ENCODE assay signal across 27 cellular contexts in the genomic region with DNA sequence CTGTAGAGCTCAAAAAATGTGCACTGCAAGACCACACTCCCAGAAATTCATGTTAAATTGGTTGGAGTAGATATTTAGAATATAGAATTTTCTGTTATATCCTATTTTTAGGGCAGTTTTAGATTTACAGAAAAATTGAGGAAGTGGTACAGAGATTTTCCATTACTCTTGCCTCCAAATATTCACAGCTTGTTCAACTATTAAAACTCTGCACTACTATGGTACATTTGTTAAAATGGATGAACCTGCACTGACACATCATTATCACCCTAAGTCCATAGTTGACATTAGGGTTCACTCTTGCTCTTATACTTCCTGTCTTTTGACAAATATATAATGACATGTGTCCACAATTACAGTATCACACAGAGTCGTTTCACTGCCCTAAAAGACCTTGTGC.
"Had no signal": no experiment of that assay in that cellular context is flagged by ENCODE, and none has a peak within 500 bp of the region (broad histone marks: within the 10 kb centered on the region; RNA-seq: fewer than 3 reads in every experiment).

No MANE protein-coding gene starts in this region.

- H3K27ac ChIP-seq: ascending aorta, cardiac muscle cell, coronary artery, dorsolateral prefrontal cortex, gastroesophageal sphincter, ovary, right lobe of liver, thoracic aorta, VCaP had no signal

- H3K36me3 ChIP-seq: ascending aorta, cardiac muscle cell, gastroesophageal sphincter, ovary, right lobe of liver, thoracic aorta had no signal

- H3K9me3 ChIP-seq: ascending aorta, ovary, right lobe of liver, thoracic aorta had no signal

- H3K4me1 ChIP-seq: ascending aorta, gastroesophageal sphincter, right lobe of liver had no signal

- DNase-seq: activated CD4-positive, alpha-beta T cell treated with anti-CD3 and anti-CD28 coated beads for 48 hours; activated CD4-positive, alpha-beta T cell treated with anti-CD3 and anti-CD28 coated beads, Interleukin-2, amount 50 U/mL, for 48 hours; activated CD8-positive, alpha-beta memory T cell treated with anti-CD3 and anti-CD28 coated beads for 24 hours; activated effector memory CD4-positive, alpha-beta T cell treated with anti-CD3 and anti-CD28 coated beads, Interleukin-2, amount 50 U/mL, for 16 hours; activated naive CD4-positive, alpha-beta T cell treated with anti-CD3 and anti-CD28 coated beads, Interleukin-2, amount 10 ng/mL, durations not matched to agents 7 days and 5 days; activated naive CD8-positive, alpha-beta T cell treated with anti-CD3 and anti-CD28 coated beads, Interleukin-2, amount 10 ng/mL, durations not matched to agents 7 days and 5 days; dorsolateral prefrontal cortex; effector memory CD8-positive, alpha-beta T cell; erythroblast; hippocampal formation; immature natural killer cell; kidney; left colon; mammary epithelial cell; nephron progenitor cell; ovary; right lobe of liver; stimulated activated CD4-positive, alpha-beta T cell treated with anti-CD3 and anti-CD28 coated beads, Interleukin-2, amount 100 ng/mL, for 48 hours; stimulated activated naive CD8-positive, alpha-beta T cell treated with anti-CD3 and anti-CD28 coated beads, Interleukin-15, Interleukin-2, amounts not matched to agents 100 U/mL and 50 U/mL, for 24 hours; trophoblast cell had no signal

- H3K27me3 ChIP-seq: ascending aorta, cardiac muscle cell, dorsolateral prefrontal cortex, gastroesophageal sphincter, right lobe of liver had no signal

- H3K4me3 ChIP-seq: ascending aorta, cardiac muscle cell, coronary artery, dorsolateral prefrontal cortex, gastroesophageal sphincter, ovary, right lobe of liver, thoracic aorta had no signal

- FAIRE-seq: urothelium cell line had no signal
